In the genomic region with DNA sequence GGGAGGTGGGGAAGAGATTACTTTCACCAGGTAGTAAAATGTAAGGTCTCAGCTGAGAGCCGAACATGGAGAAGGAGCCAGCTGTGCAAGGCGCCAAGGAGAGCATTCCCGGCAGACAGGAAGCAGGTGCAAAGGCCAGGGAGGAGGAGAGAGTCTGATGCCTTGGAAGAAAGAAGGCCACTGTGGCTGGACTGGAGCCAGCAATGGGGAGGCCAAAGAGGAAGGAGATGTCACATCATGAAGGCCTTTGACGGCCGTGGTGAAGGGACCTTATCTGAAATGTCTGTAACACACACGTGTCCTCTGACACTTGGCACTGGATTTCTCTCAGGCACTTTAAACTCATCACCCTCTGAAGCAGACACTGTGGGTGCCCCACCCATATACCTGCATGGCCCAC, we compare ENCODE assay signal across 1 cellular context.
TF ChIP-seq lines count a peak whose summit lies in the region.

No MANE protein-coding gene starts in this region.

TF ChIP-seq in SK-N-SH, 30 proteins besides CTCF, POLR2A, EP300 and RAD21 (continued from another document):
- TF ChIP-seq ELF1 (IDR thresholded peaks at IDR 0.05) = no peak
TF ChIP-seq in SK-N-SH: peak in this region for 1.
